30 cellular contexts compared by ENCODE assay signal in genomic region chr10:22368976-22369375, GRCh38. TPM values are rescaled to one million over a fixed set of nuclear protein-coding genes. Genes with fewer than 3 reads are reported as not detected.
"Had no signal": no experiment of that assay in that cellular context is flagged by ENCODE, and none has a peak within 500 bp of the region (broad histone marks: within the 10 kb centered on the region; RNA-seq: fewer than 3 reads in every experiment).

No MANE protein-coding gene starts in this region.

- H3K27me3 Mint-ChIP-seq: activated CD4-positive, alpha-beta T cell treated with anti-CD3 and anti-CD28 coated beads, Interleukin-2, amount 10 ng/mL, durations not matched to agents 24 days and 14 days had no signal

- H3K36me3 Mint-ChIP-seq: activated CD4-positive, alpha-beta memory T cell treated with anti-CD3 and anti-CD28 coated beads for 36 hours; WTC11 had no signal

- H3K27me3 ChIP-seq: adrenal gland, breast epithelium, MG63, Peyer's patch, SJCRH30 had no signal

- H3K4me1 Mint-ChIP-seq: WTC11 had no signal

- H3K4me1 ChIP-seq: adrenal gland, breast epithelium, Peyer's patch, SJCRH30 had no signal

- ATAC-seq: WTC11 had no signal

- H3K9me3 Mint-ChIP-seq: activated CD4-positive, alpha-beta memory T cell treated with anti-CD3 and anti-CD28 coated beads for 36 hours; activated naive CD8-positive, alpha-beta T cell treated with anti-CD3 and anti-CD28 coated beads, Interleukin-2, amount 10 ng/mL, durations not matched to agents 7 days and 5 days; WTC11 had no signal

- DNase-seq: activated CD4-positive, alpha-beta memory T cell treated with anti-CD3 and anti-CD28 coated beads for 36 hours; activated CD4-positive, alpha-beta T cell treated with anti-CD3 and anti-CD28 coated beads, Interleukin-2, amount 10 ng/mL, durations not matched to agents 24 days and 14 days; activated CD4-positive, CD25-positive, alpha-beta regulatory T cell treated with anti-CD3 and anti-CD28 coated beads, Interleukin-2, amount 50 U/mL, for 72 hours; activated CD8-positive, alpha-beta memory T cell treated with anti-CD3 and anti-CD28 coated beads, Interleukin-2, amount 50 U/mL, for 4 hours; activated naive CD4-positive, alpha-beta T cell treated with anti-CD3 and anti-CD28 coated beads, Interleukin-2, amount 50 U/mL, for 16 hours; activated naive CD8-positive, alpha-beta T cell treated with anti-CD3 and anti-CD28 coated beads, Interleukin-2, amount 10 ng/mL, durations not matched to agents 7 days and 5 days; activated T-cell treated with anti-CD3 and anti-CD28 coated beads, Interleukin-2, amount 50 U/mL, for 1 hour; adrenal gland; anterior cingulate cortex; caudate nucleus; MG63; NCI-H1105 treated with DMSO at 0.1 percent for 48 hours; NCI-H146; NCI-H1930; NCI-H2171; NCI-H510A; NCI-H526 treated with DMSO at 0.1 percent for 48 hours; NCI-H82; NK-92 treated with Interleukin-12 subunit alpha and Interleukin-12 subunit beta, amount 100 ng/mL, for 24 hours; Peyer's patch; Right ventricle myocardium superior; SJCRH30; SK-N-SH had no signal

- H3K9me3 ChIP-seq: breast epithelium, MG63, Peyer's patch, SJCRH30, SK-N-SH had no signal

- H3K36me3 ChIP-seq: adrenal gland, breast epithelium, MG63, Peyer's patch, SJCRH30 had no signal

- H3K4me3 Mint-ChIP-seq: activated CD4-positive, alpha-beta memory T cell treated with anti-CD3 and anti-CD28 coated beads for 36 hours; activated CD4-positive, alpha-beta T cell treated with anti-CD3 and anti-CD28 coated beads, Interleukin-2, amount 10 ng/mL, durations not matched to agents 24 days and 14 days; activated naive CD8-positive, alpha-beta T cell treated with anti-CD3 and anti-CD28 coated beads, Interleukin-2, amount 10 ng/mL, durations not matched to agents 7 days and 5 days; WTC11 had no signal

- H3K4me3 ChIP-seq: adrenal gland, breast epithelium, coronary artery, MG63, Peyer's patch, SJCRH30 had no signal

- H3K27ac Mint-ChIP-seq: activated CD4-positive, alpha-beta memory T cell treated with anti-CD3 and anti-CD28 coated beads for 36 hours; activated CD4-positive, alpha-beta T cell treated with anti-CD3 and anti-CD28 coated beads, Interleukin-2, amount 10 ng/mL, durations not matched to agents 24 days and 14 days; activated naive CD8-positive, alpha-beta T cell treated with anti-CD3 and anti-CD28 coated beads, Interleukin-2, amount 10 ng/mL, durations not matched to agents 7 days and 5 days; WTC11 had no signal

- H3K27ac ChIP-seq: adrenal gland, breast epithelium, coronary artery, KMS-11, Peyer's patch, RWPE1, SJCRH30 had no signal

RNA-seq across cellular contexts. Expression of gene SPAG6, which starts 23.7 kb away (rescaled TPM):
- total RNA-seq: activated CD4-positive, alpha-beta T cell treated with anti-CD3 and anti-CD28 coated beads, Interleukin-2, amount 10 ng/mL, durations not matched to agents 24 days and 14 days; activated CD8-positive, alpha-beta memory T cell treated with anti-CD3 and anti-CD28 coated beads for 36 hours; chondrocyte; Peyer's patch; Right ventricle myocardium superior had no signal
